ENCODE assay signal across 27 cellular contexts in genomic region chr11:65212226-65212801, GRCh38. TPM values are rescaled to one million over a fixed set of nuclear protein-coding genes. Genes with fewer than 3 reads are reported as not detected.
DNase-seq lines count a peak whose midpoint lies in the region; ATAC-seq and TF ChIP-seq lines count a peak whose summit lies in the region.
"Had no signal": no experiment of that assay in that cellular context is flagged by ENCODE, and none has a peak within 500 bp of the region (broad histone marks: within the 10 kb centered on the region; RNA-seq: fewer than 3 reads in every experiment).

No MANE protein-coding gene starts in this region.

- intact Hi-C loops in sigmoid colon (cut with DNase I), result no loop called here

- peak; percentile 54 for DNase-seq in activated CD8-positive, alpha-beta memory T cell treated with anti-CD3 and anti-CD28 coated beads for 24 hours
- no peak for DNase-seq in activated CD8-positive, alpha-beta memory T cell treated with anti-CD3 and anti-CD28 coated beads, Interleukin-2, amount 50 U/mL, for 4 hours
- DNase-seq in NCI-H2107 treated with DMSO at 0.1 percent for 48 hours (lab: John Stamatoyannopoulos, UW; ENCODE audit: unreplicated experiment), result peak; percentile 48
- DNase-seq in sigmoid colon, result peak; percentile 60
- DNase-seq in T-helper 2 cell, result no peak
- no peak for DNase-seq in NCI-H1694 treated with DMSO at 0.1 percent for 48 hours (lab: John Stamatoyannopoulos, UW)
- DNase-seq: 8988T; activated CD4-positive, CD25-positive, alpha-beta regulatory T cell treated with anti-CD3 and anti-CD28 coated beads, Interleukin-2, amount 50 U/mL, for 72 hours; BE2C; DMS153; GOT3; immature natural killer cell; MM.1S; NCI-H2029; NCI-H524 treated with DMSO at 0.1 percent for 48 hours; OCI-M1; stimulated activated CD4-positive, alpha-beta T cell treated with anti-CD3 and anti-CD28 coated beads, Interleukin-12 subunit alpha, Interleukin-12 subunit beta, amount 100 ng/mL, for 4 hours; thyroid gland had no signal

- no peak for TF ChIP-seq EP300 in sigmoid colon (IDR thresholded peaks at IDR 0.05)

- H3K9ac ChIP-seq in iPS-15b (ENCODE audit: low read depth, low read length), result peak overlapping the region; percentile 54

- H3K27me3 ChIP-seq in iPS-15b (ENCODE audit: control insufficient read depth, insufficient read depth, low read length), result no peaks in the 10 kb centered on the region
- no peaks in the 10 kb centered on the region for H3K27me3 ChIP-seq in sigmoid colon
- H3K27me3 ChIP-seq: BE2C, gastroesophageal sphincter, thyroid gland had no signal

- no peaks in the 10 kb centered on the region for H3K9me3 ChIP-seq in iPS-15b (ENCODE audit: control insufficient read depth, insufficient read depth, low read length)
- H3K9me3 ChIP-seq in sigmoid colon, result no peaks in the 10 kb centered on the region
- H3K9me3 ChIP-seq: BE2C, gastroesophageal sphincter, prostate gland, thyroid gland had no signal

- H3K4me3 ChIP-seq in iPS-15b (ENCODE audit: low read depth, low read length) (peak overlapping the region; percentile 13), sigmoid colon (no peak overlapping the region)
- H3K4me3 ChIP-seq: gastroesophageal sphincter, prostate gland, thyroid gland had no signal

- TF ChIP-seq POLR2A in sigmoid colon (IDR thresholded peaks at IDR 0.05), result no peak

- WGBS in sigmoid colon, 2 donors, result 66 to 88% methylated on average over 13 of the region's 13 CpGs

- H3K27ac ChIP-seq in sigmoid colon, result no peak overlapping the region
- H3K27ac ChIP-seq: epithelial cell of prostate, gastroesophageal sphincter, prostate gland, thyroid gland had no signal

- H3K4me1 ChIP-seq in iPS-15b (ENCODE audit: control insufficient read depth, insufficient read depth, low read length) (peaks cover 10% of the 10 kb centered on the region), sigmoid colon (no peaks in the 10 kb centered on the region)
- H3K4me1 ChIP-seq: BE2C, gastroesophageal sphincter, prostate gland, thyroid gland had no signal

- H3K36me3 ChIP-seq in iPS-15b (ENCODE audit: control insufficient read depth, insufficient read depth, low read length), result peaks cover 37% of the 10 kb centered on the region
- peaks cover 21 to 50% (median 40%) of the 10 kb centered on the region in 4 donors for H3K36me3 ChIP-seq in sigmoid colon
- H3K36me3 ChIP-seq: BE2C had no signal

- ATAC-seq in HG03342 (IDR thresholded peaks at IDR 0.05; ENCODE audit: unreplicated experiment), result no peak
- ATAC-seq: gastroesophageal sphincter; stimulated activated memory B cell treated with anti-CD40 and anti-IgM and Interleukin-4, amounts not matched to agents 10 μg/mL and 1 μg/mL and 100 μg/mL, for 72 hours had no signal

- TF ChIP-seq CTCF in sigmoid colon (IDR thresholded peaks at IDR 0.05), result no peak

RNA-seq across cellular contexts. Expression of gene CAPN1, which starts 30.6 kb away (rescaled TPM):
- total RNA-seq in sigmoid colon, result 100 to 1,000 TPM in 3 of 4 donors, 10 to 100 TPM in 1; 84.5 to 193 (median 133) TPM
- 100 to 1,000 TPM; 156 to 245 (median 210) TPM for polyA plus RNA-seq in sigmoid colon

RNA-seq across cellular contexts. Expression of gene SPDYC, which starts 42.3 kb away (rescaled TPM):
- not detected for total RNA-seq in sigmoid colon
- not detected for polyA plus RNA-seq in sigmoid colon
- total RNA-seq: gastroesophageal sphincter; HT1080; lung microvascular endothelial cell; prostate gland; T-helper 2 cell treated with Interferon-gamma antibody and Interleukin-4, amounts not matched to agents 100 ng/mL and 5 ng/mL, for 36 hours; thyroid gland had no signal
- polyA plus RNA-seq: immature natural killer cell had no signal

RNA-seq across cellular contexts. Expression of gene POLA2, which starts 49.4 kb away (rescaled TPM):
- 1 to 10 TPM; 3.6 to 8.8 (median 4.8) TPM for total RNA-seq in sigmoid colon
- 10 to 100 TPM in 1 of 3 donors, 1 to 10 TPM in 2; 4.6 to 13.4 (median 5.4) TPM for polyA plus RNA-seq in sigmoid colon

Comparison
In these comparisons a context has a peak if more than half of its experiments do, and no peak if none do; other contexts are left out.
1. DNase-seq: peak in activated CD8-positive, alpha-beta memory T cell treated with anti-CD3 and anti-CD28 coated beads for 24 hours (single experiment), NCI-H2107 treated with DMSO at 0.1 percent for 48 hours (single experiment) and sigmoid colon (single experiment); none in activated CD8-positive, alpha-beta memory T cell treated with anti-CD3 and anti-CD28 coated beads, Interleukin-2, amount 50 U/mL, for 4 hours (single experiment), T-helper 2 cell (0 of 5) and NCI-H1694 treated with DMSO at 0.1 percent for 48 hours (single experiment).